8 cellular contexts compared by ENCODE assay signal in the genomic region with DNA sequence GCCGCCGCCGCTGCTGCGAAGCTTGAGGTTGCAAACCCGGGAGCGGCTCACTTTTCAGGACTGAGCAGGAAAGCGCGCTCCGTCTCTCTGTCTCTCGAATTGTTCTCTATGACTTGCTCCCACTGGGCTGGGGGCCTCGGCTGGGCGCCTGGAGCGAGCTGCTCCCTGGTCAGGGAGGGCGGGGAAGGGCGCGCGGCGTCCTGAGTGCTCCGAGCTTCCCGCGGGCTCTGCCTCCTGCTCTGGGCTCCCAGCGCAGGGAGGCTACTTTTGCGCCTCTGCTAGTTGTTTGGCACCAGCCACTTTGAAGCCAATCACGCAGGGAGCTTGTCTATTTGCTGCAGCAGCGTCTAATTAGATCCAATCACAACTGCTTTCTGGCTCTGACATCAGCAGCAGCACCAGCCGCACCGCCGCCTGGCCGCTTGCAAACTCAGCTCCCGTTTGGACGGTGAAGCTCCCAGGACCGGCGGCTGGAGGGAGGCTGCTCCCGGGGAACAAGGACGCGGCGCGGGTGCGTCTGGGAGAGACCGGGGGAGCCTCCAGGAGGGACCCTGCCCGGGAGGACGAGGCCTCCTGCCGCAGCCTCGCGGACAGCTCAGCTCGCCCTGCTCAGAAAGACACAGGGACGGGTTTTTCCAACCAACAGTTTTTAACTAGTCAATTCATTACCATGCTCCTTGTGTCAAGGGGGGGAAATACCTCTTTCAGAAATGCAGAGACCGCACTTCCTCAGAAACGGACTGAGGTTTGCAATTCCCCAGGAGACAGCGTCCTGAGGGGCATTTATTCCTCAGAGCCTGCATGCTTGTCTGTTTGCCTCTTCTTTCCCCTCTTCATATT.
A peak's percentile ranks its signal among the peaks of the same experiment; 100 is the strongest.
DNase-seq lines count a peak whose midpoint lies in the region; ATAC-seq and TF ChIP-seq lines count a peak whose summit lies in the region.

TSS of gene ADARB2 (minus strand) at position 304 of the 840 bp plus-strand sequence.

- no peak within 1 kb of the TSS for H3K9ac ChIP-seq in HUES6 (ENCODE audit: low read length)

- H3K36me3 ChIP-seq in HUES6 (ENCODE audit: control insufficient read depth, insufficient read depth, low read length), result no peaks in the 10 kb centered on the region

- H3K9me3 ChIP-seq in HUES6 (ENCODE audit: control insufficient read depth, insufficient read depth, low read depth, low read length), result no peaks in the 10 kb centered on the region

- H3K27me3 ChIP-seq in HUES6 (ENCODE audit: control insufficient read depth, insufficient read depth, low read length), result peaks cover 94% of the 10 kb centered on the region

- DNase-seq in iPS DF 4.7 (ENCODE audit: extremely low read depth, low spot score) (peak; percentile 87), hepatic stellate cell (ENCODE audit: low spot score) (no peak), NOMO-1 (lab: John Stamatoyannopoulos, UW; ENCODE audit: unreplicated experiment in 2 of 2) (no peak)
- DNase-seq in stimulated activated CD4-positive, alpha-beta T cell treated with anti-CD3 and anti-CD28 coated beads, Interleukin-4, amount 100 ng/mL, for 1 hour, result peak; percentile 17

- H3K4me3 ChIP-seq in GM12875 (ENCODE audit: low read depth, low read length) (peak within 1 kb of the TSS; percentile 71), HUES6 (ENCODE audit: low read depth, low read length) (peak within 1 kb of the TSS; percentile 61)

- H3K4me1 ChIP-seq in HUES6 (ENCODE audit: control insufficient read depth, insufficient read depth, low read length), result no peaks in the 10 kb centered on the region; the same call in 1 of the 2 replicates

- TF ChIP-seq CTCF in GM12875 (IDR thresholded peaks at IDR 0.05; ENCODE audit: borderline replicate concordance, insufficient read depth, low read depth, low read length) (no peak), VCaP (conservative IDR thresholded peaks at IDR 0.05) (no peak)

- ATAC-seq in GM21447 (IDR thresholded peaks at IDR 0.05; ENCODE audit: unreplicated experiment), result peak; percentile 59

- H3K27ac ChIP-seq in HUES6 (ENCODE audit: low read depth, low read length) (no peak within 1 kb of the TSS), VCaP (peak within 1 kb of the TSS; percentile 93)

Comparison
In these comparisons a context has a peak if more than half of its experiments do, and no peak if none do; other contexts are left out.
1. DNase-seq: peak in iPS DF 4.7 (single experiment) and stimulated activated CD4-positive, alpha-beta T cell treated with anti-CD3 and anti-CD28 coated beads, Interleukin-4, amount 100 ng/mL, for 1 hour (single experiment); none in hepatic stellate cell (single experiment) and NOMO-1 (0 of 2).